Comparison of ENCODE assay signal across 27 cellular contexts in the genomic region with DNA sequence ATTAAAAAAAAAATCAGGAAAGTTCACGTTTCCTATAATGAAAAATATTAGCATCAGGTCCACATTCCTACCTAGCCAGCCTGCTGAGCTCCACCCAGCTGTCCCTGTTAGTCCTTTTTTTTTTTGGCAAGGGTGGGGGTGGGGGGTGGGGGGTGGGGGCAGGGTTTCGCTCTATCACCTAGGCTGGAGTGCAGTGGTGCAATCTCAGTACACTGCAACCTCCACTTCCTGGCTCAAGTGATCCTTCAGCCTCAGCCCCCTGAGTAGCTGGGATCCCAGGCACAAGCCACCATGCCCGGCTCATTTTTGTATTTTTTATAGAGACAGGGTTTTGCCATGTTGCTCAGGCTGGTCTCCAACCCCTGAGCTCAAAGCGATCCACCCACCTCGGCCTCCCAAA. TPM values are rescaled to one million over a fixed set of nuclear protein-coding genes. Genes with fewer than 3 reads are reported as not detected.
"Had no signal": no experiment of that assay in that cellular context is flagged by ENCODE, and none has a peak within 500 bp of the region (broad histone marks: within the 10 kb centered on the region; RNA-seq: fewer than 3 reads in every experiment).

No MANE protein-coding gene starts in this region.

- H3K27ac ChIP-seq: ovary, psoas muscle, sigmoid colon, suprapubic skin, transverse colon, vagina had no signal

- H3K4me3 ChIP-seq: ovary, psoas muscle, sigmoid colon, suprapubic skin, transverse colon, vagina had no signal

- H3K9me3 ChIP-seq: ovary, psoas muscle, suprapubic skin, vagina had no signal

- H3K36me3 ChIP-seq: ovary, sigmoid colon, suprapubic skin, transverse colon, vagina had no signal

- H3K4me1 ChIP-seq: psoas muscle, sigmoid colon, transverse colon had no signal

- ATAC-seq: left colon; naive thymus-derived CD4-positive, alpha-beta T cell; psoas muscle; right cardiac atrium; stimulated activated naive CD8-positive, alpha-beta T cell treated with anti-CD3 and anti-CD28 coated beads, Interleukin-15, amount 100 ng/mL, for 72 hours had no signal

- FAIRE-seq: frontal cortex had no signal

- H3K27me3 ChIP-seq: ovary, sigmoid colon, suprapubic skin, transverse colon, vagina had no signal

- DNase-seq: cortex of kidney; effector CD4-positive, alpha-beta T cell; hypothalamus; immature natural killer cell; islet precursor cell; kidney glomerular epithelial cell; mammary epithelial cell; mesendoderm; midbrain; naive thymus-derived CD4-positive, alpha-beta T cell; nephron progenitor cell; occipital lobe; ovary; posterior cingulate gyrus; psoas muscle; right cardiac atrium; sigmoid colon; stimulated activated CD4-positive, alpha-beta T cell treated with anti-CD3 and anti-CD28 coated beads, Interleukin-15, amount 100 ng/mL, for 24 hours; stimulated activated CD4-positive, alpha-beta T cell treated with anti-CD3 and anti-CD28 coated beads, Interleukin-2, amount 100 ng/mL, for 48 hours; stimulated activated CD8-positive, alpha-beta memory T cell treated with anti-CD3 and anti-CD28 coated beads, Interleukin-4, amount 100 ng/mL, for 48 hours; stimulated activated naive CD4-positive, alpha-beta T cell; stimulated activated naive CD8-positive, alpha-beta T cell treated with anti-CD3 and anti-CD28 coated beads, Interleukin-15, amount 100 ng/mL, for 72 hours; transverse colon had no signal

RNA-seq across cellular contexts. Expression of gene SLC2A10, which starts 7.5 kb away (rescaled TPM):
- polyA plus RNA-seq: mammary epithelial cell; naive thymus-derived CD4-positive, alpha-beta T cell had no signal

RNA-seq across cellular contexts. Expression of gene SLC13A3, which starts 50.7 kb away (rescaled TPM):
- polyA plus RNA-seq: naive thymus-derived CD4-positive, alpha-beta T cell had no signal
